9 cellular contexts compared by ENCODE assay signal in the genomic region with DNA sequence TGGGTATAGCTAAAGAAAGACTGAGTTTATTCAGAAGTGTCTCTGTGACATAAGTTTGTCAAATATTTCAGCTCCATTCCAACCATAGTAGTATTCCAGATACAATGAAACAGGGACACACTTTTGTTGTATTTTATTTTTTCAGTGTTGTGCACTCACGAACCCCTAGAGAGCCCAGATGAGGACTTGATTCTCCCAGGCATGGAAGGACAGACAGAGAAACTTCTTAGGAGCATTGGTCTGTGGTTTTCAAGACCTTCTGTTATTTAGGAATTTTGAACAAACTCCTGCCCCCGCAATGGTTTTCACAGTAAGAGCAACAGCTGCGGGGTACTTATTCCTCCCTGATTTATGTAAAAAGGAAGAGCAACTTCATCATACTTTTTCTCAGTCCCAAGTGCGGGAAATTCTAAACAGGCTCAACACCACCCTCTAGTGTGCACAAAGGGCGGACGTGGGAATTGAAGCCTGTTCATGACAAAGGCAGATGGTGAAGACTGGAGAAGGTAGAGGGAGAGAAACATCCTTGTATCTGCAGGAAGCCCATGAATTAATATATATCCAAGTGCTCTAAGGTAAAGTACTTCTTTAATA.
DNase-seq lines count a peak whose midpoint lies in the region; ATAC-seq and TF ChIP-seq lines count a peak whose summit lies in the region.
"Had no signal": no experiment of that assay in that cellular context is flagged by ENCODE, and none has a peak within 500 bp of the region (broad histone marks: within the 10 kb centered on the region; RNA-seq: fewer than 3 reads in every experiment).

No MANE protein-coding gene starts in this region.

- H3K4me3 ChIP-seq in fibroblast of pulmonary artery (replicated peaks; ENCODE audit: low read depth, low read length) = no peak overlapping the region
- no peak overlapping the region for H3K4me3 ChIP-seq in effector memory CD4-positive, alpha-beta T cell (ENCODE audit: insufficient read depth, low read depth, low read length, poor library complexity, severe bottlenecking)

- no peaks in the 10 kb centered on the region for H3K4me1 ChIP-seq in effector memory CD4-positive, alpha-beta T cell (ENCODE audit: control insufficient read depth, insufficient read depth, low read length, poor library complexity, severe bottlenecking)

- no peak for TF ChIP-seq CTCF in activated CD8-positive, alpha-beta T cell treated with anti-CD3 and anti-CD28 coated beads for 36 hours (IDR thresholded peaks at IDR 0.05)
- peak; percentile 77 for TF ChIP-seq CTCF in fibroblast of pulmonary artery (IDR thresholded peaks at IDR 0.05; ENCODE audit: low read length, missing control alignments)

- intact Hi-C loops in activated CD4-positive, alpha-beta T cell treated with anti-CD3 and anti-CD28 coated beads for 36 hours (cut with DNase I, micrococcal nuclease) = loop anchor here in 1 of 2 experiments (1.0 to 10.0 kb wide), 3 partner anchors 675 to 853 kb away; no protein-coding TSS in a partner anchor
- intact Hi-C loops in activated CD8-positive, alpha-beta T cell treated with anti-CD3 and anti-CD28 coated beads for 36 hours (cut with micrococcal nuclease) = no loop called here

- H3K27ac Mint-ChIP-seq in activated CD4-positive, alpha-beta T cell treated with anti-CD3 and anti-CD28 coated beads for 36 hours = no peak overlapping the region
- H3K27ac Mint-ChIP-seq in activated CD8-positive, alpha-beta T cell treated with anti-CD3 and anti-CD28 coated beads for 36 hours = no peak overlapping the region
- H3K27ac Mint-ChIP-seq: dendritic cell treated with granulocyte-macrophage colony-stimulating factor and Interleukin-4, amounts not matched to agents 40 ng/mL and 50 ng/mL, for 4 days had no signal

- H3K36me3 ChIP-seq in effector memory CD4-positive, alpha-beta T cell (ENCODE audit: control insufficient read depth, insufficient read depth, low read length) = no peaks in the 10 kb centered on the region

- H3K36me3 Mint-ChIP-seq in activated CD4-positive, alpha-beta T cell treated with anti-CD3 and anti-CD28 coated beads for 36 hours (ENCODE audit: low read depth) = no peaks in the 10 kb centered on the region
- H3K36me3 Mint-ChIP-seq in activated CD8-positive, alpha-beta T cell treated with anti-CD3 and anti-CD28 coated beads for 36 hours (ENCODE audit: low read depth) = no peaks in the 10 kb centered on the region

- no peaks in the 10 kb centered on the region for H3K27me3 ChIP-seq in effector memory CD4-positive, alpha-beta T cell (replicated peaks; ENCODE audit: control insufficient read depth, insufficient read depth, low read length, poor library complexity, severe bottlenecking)

- no peak overlapping the region for H3K27ac ChIP-seq in effector memory CD4-positive, alpha-beta T cell (ENCODE audit: insufficient read depth, low read length, poor library complexity, severe bottlenecking)

- POLR2A ChIA-PET in activated CD4-positive, alpha-beta T cell treated with anti-CD3 and anti-CD28 coated beads for 36 hours (lab: Charles Lee) = no interaction called here
- POLR2A ChIA-PET in activated CD8-positive, alpha-beta T cell treated with anti-CD3 and anti-CD28 coated beads for 36 hours (lab: Charles Lee) = no interaction called here

- no peaks in the 10 kb centered on the region for H3K4me1 Mint-ChIP-seq in activated CD4-positive, alpha-beta T cell treated with anti-CD3 and anti-CD28 coated beads for 36 hours
- H3K4me1 Mint-ChIP-seq in activated CD8-positive, alpha-beta T cell treated with anti-CD3 and anti-CD28 coated beads for 36 hours (ENCODE audit: low read depth) = no peaks in the 10 kb centered on the region

- no peaks in the 10 kb centered on the region for H3K9me3 Mint-ChIP-seq in activated CD4-positive, alpha-beta T cell treated with anti-CD3 and anti-CD28 coated beads for 36 hours (ENCODE audit: low read depth)
- no peaks in the 10 kb centered on the region for H3K9me3 Mint-ChIP-seq in activated CD8-positive, alpha-beta T cell treated with anti-CD3 and anti-CD28 coated beads for 36 hours
- H3K9me3 Mint-ChIP-seq: dendritic cell treated with granulocyte-macrophage colony-stimulating factor and Interleukin-4, amounts not matched to agents 40 ng/mL and 50 ng/mL, for 4 days had no signal

- H3K9me3 ChIP-seq in effector memory CD4-positive, alpha-beta T cell (ENCODE audit: control insufficient read depth, low read length) = no peaks in the 10 kb centered on the region

- H3K27me3 Mint-ChIP-seq in activated CD4-positive, alpha-beta T cell treated with anti-CD3 and anti-CD28 coated beads for 36 hours = peaks cover 3% of the 10 kb centered on the region
- H3K27me3 Mint-ChIP-seq in activated CD8-positive, alpha-beta T cell treated with anti-CD3 and anti-CD28 coated beads for 36 hours = peaks cover 8% of the 10 kb centered on the region

- DNase-seq in activated CD4-positive, alpha-beta T cell treated with anti-CD3 and anti-CD28 coated beads for 36 hours = peak; percentile 57
- no peak for DNase-seq in activated CD4-positive, alpha-beta T cell treated with anti-CD3 and anti-CD28 coated beads, Interleukin-2, amount 50 U/mL, for 4 hours
- DNase-seq in NCI-H2196 (lab: John Stamatoyannopoulos, UW; ENCODE audit: unreplicated experiment) (peak; percentile 59), fibroblast of pulmonary artery (ENCODE audit: low read depth) (peak; percentile 69), nucleus accumbens (lab: John Stamatoyannopoulos, UW) (peak in 40 of 56 donors; percentile 1 to 67 (median 16))
- peak; percentile 54 for DNase-seq in activated CD8-positive, alpha-beta T cell treated with anti-CD3 and anti-CD28 coated beads for 36 hours
- no peak for DNase-seq in effector memory CD4-positive, alpha-beta T cell

- CTCF ChIA-PET in activated CD4-positive, alpha-beta T cell treated with anti-CD3 and anti-CD28 coated beads for 36 hours (lab: Charles Lee) = interaction anchor here (1.1 kb wide), 1 partner anchor 826 kb away, joined by 6 read pairs; no protein-coding TSS in a partner anchor
- CTCF ChIA-PET in activated CD8-positive, alpha-beta T cell treated with anti-CD3 and anti-CD28 coated beads for 36 hours (lab: Charles Lee) = interaction anchor here (0.7 to 1.3 kb wide), 6 partner anchors 9 to 830 kb away, joined by 3 read pairs; no protein-coding TSS in a partner anchor

- ATAC-seq in activated CD4-positive, alpha-beta T cell treated with anti-CD3 and anti-CD28 coated beads for 36 hours = peak; percentile 60
- peak; percentile 63 for ATAC-seq in HG02623 (IDR thresholded peaks at IDR 0.05; ENCODE audit: unreplicated experiment)
- ATAC-seq in activated CD8-positive, alpha-beta T cell treated with anti-CD3 and anti-CD28 coated beads for 36 hours = peak; percentile 47

- no peak overlapping the region for H3K4me3 Mint-ChIP-seq in activated CD4-positive, alpha-beta T cell treated with anti-CD3 and anti-CD28 coated beads for 36 hours
- H3K4me3 Mint-ChIP-seq in activated CD8-positive, alpha-beta T cell treated with anti-CD3 and anti-CD28 coated beads for 36 hours = no peak overlapping the region
- H3K4me3 Mint-ChIP-seq: dendritic cell treated with granulocyte-macrophage colony-stimulating factor and Interleukin-4, amounts not matched to agents 40 ng/mL and 50 ng/mL, for 4 days had no signal

Comparison
In these comparisons a context has a peak if more than half of its experiments do, and no peak if none do; other contexts are left out.
1. DNase-seq: peak in activated CD4-positive, alpha-beta T cell treated with anti-CD3 and anti-CD28 coated beads for 36 hours (single experiment), NCI-H2196 (single experiment), activated CD8-positive, alpha-beta T cell treated with anti-CD3 and anti-CD28 coated beads for 36 hours (single experiment), fibroblast of pulmonary artery (single experiment) and nucleus accumbens (40 of 56); none in activated CD4-positive, alpha-beta T cell treated with anti-CD3 and anti-CD28 coated beads, Interleukin-2, amount 50 U/mL, for 4 hours (0 of 2) and effector memory CD4-positive, alpha-beta T cell (0 of 3).
2. Peak in every context shown above with its lines, with median percentiles within 50 percentile points of each other: ATAC-seq.